Comparison of ENCODE assay signal across 9 cellular contexts in the genomic region with DNA sequence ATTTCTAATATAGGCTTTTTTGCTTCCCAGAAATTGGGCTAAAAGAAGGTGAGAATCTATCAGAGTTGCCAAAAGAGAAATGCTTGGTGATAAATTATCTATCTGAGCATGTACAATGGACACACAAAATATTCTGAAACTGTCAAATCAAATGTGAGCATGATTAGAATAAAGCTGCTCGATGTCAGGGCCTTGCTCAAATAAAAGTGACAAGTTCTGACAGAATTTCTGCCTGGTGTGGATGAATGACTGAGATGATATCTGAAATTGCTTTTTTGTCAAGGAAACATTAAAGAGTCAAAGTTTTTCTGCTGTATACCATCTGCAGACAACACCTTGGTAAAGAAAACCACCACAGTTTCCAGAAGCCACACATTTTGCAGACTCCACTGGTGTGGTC.
"Had no signal": no experiment of that assay in that cellular context is flagged by ENCODE, and none has a peak within 500 bp of the region (broad histone marks: within the 10 kb centered on the region; RNA-seq: fewer than 3 reads in every experiment).

No MANE protein-coding gene starts in this region.

- H3K4me3 ChIP-seq: GM23248, GM23338, HAP-1 had no signal

- H3K9ac ChIP-seq: GM23248 had no signal

- H3K4me1 ChIP-seq: HAP-1 had no signal

- DNase-seq: GM23248, GOT3, H7, H9, HCEC 1CT, HFFc6 had no signal

- H3K27ac ChIP-seq: GM23248 had no signal

- ATAC-seq: GM23338, HCT116 had no signal

- H3K36me3 ChIP-seq: HAP-1 had no signal

- H2AFZ ChIP-seq: GM23248, GM23338 had no signal

- H3K9me3 ChIP-seq: HAP-1 had no signal

- H3K4me2 ChIP-seq: GM23338 had no signal
